ENCODE assay signal across 1 cellular context in the genomic region with DNA sequence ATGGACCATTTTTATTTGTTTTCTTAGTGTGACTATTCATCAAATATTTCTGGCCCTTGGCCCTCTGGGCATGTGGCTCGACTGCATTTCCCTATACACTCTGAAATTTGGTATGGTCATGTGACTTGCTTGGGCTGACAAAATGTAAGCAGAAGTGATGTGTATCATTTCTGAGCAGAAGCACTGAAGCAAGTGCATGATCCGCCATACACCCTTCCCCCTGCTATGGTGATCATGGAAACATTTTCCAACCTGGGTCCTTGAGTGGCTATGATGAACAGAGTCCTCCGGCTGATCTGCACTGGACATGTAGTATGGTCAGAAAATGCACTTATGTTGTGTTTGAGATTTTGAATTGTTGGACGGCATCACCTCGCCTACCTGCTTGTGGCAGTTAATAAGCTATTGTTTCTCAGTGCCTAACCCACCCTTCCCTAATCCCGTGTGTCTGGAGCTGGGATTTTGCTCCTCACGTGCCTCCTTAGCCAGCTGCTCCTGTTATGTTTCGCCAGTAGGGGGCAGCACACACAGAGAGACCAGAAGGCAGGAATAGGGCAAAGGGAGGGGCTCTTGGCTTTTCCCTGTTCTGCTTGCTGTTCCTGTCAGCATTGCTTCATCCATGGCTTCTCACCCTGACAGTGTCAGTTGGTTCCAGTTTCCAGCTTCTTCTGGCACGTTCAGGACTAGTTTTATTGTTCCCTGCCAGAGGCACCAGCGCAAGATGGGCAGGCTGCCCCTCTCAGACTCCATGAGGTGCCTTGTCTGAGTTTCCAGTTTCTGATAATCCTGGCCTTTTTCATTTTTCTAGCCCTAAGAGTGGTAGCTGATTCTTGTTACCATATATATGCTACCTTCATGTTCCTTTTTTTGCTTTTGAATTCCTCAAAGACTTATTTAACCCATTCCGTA.
TF ChIP-seq lines count a peak whose summit lies in the region.

No MANE protein-coding gene starts in this region.

TF ChIP-seq in K562, 482 proteins besides CTCF, POLR2A, EP300 and RAD21 (continued from another document):
- TF ChIP-seq, protein P1, sequence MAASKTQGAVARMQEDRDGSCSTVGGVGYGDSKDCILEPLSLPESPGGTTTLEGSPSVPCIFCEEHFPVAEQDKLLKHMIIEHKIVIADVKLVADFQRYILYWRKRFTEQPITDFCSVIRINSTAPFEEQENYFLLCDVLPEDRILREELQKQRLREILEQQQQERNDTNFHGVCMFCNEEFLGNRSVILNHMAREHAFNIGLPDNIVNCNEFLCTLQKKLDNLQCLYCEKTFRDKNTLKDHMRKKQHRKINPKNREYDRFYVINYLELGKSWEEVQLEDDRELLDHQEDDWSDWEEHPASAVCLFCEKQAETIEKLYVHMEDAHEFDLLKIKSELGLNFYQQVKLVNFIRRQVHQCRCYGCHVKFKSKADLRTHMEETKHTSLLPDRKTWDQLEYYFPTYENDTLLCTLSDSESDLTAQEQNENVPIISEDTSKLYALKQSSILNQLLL (CRISPR knock-in tag; IDR thresholded peaks at IDR 0.05; ENCODE audit: borderline replicate concordance): no peak
- no peak for TF ChIP-seq ZNF583 (CRISPR knock-in tag; IDR thresholded peaks at IDR 0.05)
- TF ChIP-seq PHTF2 (CRISPR knock-in tag; IDR thresholded peaks at IDR 0.05): no peak
- TF ChIP-seq THRAP3 (IDR thresholded peaks at IDR 0.05; ENCODE audit: borderline replicate concordance): no peak
- no peak for TF ChIP-seq POLR3A (IDR thresholded peaks at IDR 0.05; ENCODE audit: borderline replicate concordance, extremely low read depth, insufficient read depth, insufficient read length)
- TF ChIP-seq, protein P2, sequence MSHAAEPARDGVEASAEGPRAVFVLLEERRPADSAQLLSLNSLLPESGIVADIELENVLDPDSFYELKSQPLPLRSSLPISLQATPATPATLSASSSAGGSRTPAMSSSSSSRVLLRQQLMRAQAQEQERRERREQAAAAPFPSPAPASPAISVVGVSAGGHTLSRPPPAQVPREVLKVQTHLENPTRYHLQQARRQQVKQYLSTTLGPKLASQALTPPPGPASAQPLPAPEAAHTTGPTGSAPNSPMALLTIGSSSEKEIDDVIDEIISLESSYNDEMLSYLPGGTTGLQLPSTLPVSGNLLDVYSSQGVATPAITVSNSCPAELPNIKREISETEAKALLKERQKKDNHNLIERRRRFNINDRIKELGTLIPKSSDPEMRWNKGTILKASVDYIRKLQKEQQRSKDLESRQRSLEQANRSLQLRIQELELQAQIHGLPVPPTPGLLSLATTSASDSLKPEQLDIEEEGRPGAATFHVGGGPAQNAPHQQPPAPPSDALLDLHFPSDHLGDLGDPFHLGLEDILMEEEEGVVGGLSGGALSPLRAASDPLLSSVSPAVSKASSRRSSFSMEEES (CRISPR knock-in tag; IDR thresholded peaks at IDR 0.05): peak; percentile 83
- no peak for TF ChIP-seq MBD2 (IDR thresholded peaks at IDR 0.05; ENCODE audit: borderline replicate concordance, low read depth)
- no peak for TF ChIP-seq MTA1 (IDR thresholded peaks at IDR 0.05; ENCODE audit: borderline replicate concordance)
- TF ChIP-seq ZNF780A (CRISPR knock-in tag; IDR thresholded peaks at IDR 0.05): no peak
- TF ChIP-seq KDM4B (IDR thresholded peaks at IDR 0.05; ENCODE audit: borderline replicate concordance in 2 of 2, low read depth in 1 of 2): no peak
- no peak for TF ChIP-seq CCNT2 (IDR thresholded peaks at IDR 0.05; ENCODE audit: borderline replicate concordance, extremely low read depth, insufficient read length, low read depth, low read length)
- TF ChIP-seq, protein P3, sequence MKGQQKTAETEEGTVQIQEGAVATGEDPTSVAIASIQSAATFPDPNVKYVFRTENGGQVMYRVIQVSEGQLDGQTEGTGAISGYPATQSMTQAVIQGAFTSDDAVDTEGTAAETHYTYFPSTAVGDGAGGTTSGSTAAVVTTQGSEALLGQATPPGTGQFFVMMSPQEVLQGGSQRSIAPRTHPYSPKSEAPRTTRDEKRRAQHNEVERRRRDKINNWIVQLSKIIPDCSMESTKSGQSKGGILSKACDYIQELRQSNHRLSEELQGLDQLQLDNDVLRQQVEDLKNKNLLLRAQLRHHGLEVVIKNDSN (CRISPR knock-in tag; IDR thresholded peaks at IDR 0.05): peak; percentile 44; the same call in 1 of the 2 replicates
- TF ChIP-seq, protein P4, sequence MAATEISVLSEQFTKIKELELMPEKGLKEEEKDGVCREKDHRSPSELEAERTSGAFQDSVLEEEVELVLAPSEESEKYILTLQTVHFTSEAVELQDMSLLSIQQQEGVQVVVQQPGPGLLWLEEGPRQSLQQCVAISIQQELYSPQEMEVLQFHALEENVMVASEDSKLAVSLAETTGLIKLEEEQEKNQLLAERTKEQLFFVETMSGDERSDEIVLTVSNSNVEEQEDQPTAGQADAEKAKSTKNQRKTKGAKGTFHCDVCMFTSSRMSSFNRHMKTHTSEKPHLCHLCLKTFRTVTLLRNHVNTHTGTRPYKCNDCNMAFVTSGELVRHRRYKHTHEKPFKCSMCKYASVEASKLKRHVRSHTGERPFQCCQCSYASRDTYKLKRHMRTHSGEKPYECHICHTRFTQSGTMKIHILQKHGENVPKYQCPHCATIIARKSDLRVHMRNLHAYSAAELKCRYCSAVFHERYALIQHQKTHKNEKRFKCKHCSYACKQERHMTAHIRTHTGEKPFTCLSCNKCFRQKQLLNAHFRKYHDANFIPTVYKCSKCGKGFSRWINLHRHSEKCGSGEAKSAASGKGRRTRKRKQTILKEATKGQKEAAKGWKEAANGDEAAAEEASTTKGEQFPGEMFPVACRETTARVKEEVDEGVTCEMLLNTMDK (IDR thresholded peaks at IDR 0.05; ENCODE audit: borderline replicate concordance, insufficient read depth, low read depth, low read length, poor library complexity, severe bottlenecking): peak; percentile 69
- TF ChIP-seq TOE1 (IDR thresholded peaks at IDR 0.05; ENCODE audit: borderline replicate concordance): no peak
- TF ChIP-seq TOE1 (CRISPR knock-in tag; IDR thresholded peaks at IDR 0.05; ENCODE audit: borderline replicate concordance, low read depth): no peak
- TF ChIP-seq STAT5B (CRISPR knock-in tag; IDR thresholded peaks at IDR 0.05): no peak
